1 cellular context compared by ENCODE assay signal in the genomic region with DNA sequence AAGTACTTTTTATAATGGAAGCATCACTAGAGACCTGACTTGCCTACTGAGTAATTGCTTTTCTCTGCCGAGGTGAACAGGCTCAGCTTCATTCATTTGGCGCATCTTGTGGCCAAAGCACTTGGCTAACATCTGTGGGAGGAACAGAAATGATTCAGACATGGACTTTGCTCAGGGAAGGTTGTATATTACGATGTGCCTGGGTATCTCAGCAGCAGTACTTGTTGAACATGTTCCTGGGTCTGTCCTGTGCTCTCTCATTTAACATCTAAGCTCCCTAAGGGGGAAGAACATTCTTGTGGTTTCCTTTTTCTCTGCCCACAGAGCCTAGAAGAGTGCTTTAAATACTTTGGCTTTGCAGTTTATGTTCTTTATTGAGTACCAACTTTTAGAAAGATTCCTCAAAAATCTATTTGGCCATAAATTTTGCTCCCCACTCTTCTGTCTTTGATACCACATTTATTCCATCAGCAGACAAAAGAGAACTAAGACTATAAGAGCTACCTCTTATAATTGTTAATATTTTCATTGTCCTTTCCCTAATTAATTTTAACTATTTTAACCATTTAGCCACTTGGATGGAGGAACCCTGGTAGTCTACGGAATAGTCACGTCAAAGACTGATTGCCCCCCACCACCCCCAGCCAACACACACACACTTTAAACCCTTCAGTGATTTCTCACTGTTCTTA.
TF ChIP-seq lines count a peak whose summit lies in the region.

No MANE protein-coding gene starts in this region.

TF ChIP-seq in HepG2, 621 proteins besides CTCF, POLR2A, EP300 and RAD21 (continued from another document and continues in another):
- TF ChIP-seq, protein P1, sequence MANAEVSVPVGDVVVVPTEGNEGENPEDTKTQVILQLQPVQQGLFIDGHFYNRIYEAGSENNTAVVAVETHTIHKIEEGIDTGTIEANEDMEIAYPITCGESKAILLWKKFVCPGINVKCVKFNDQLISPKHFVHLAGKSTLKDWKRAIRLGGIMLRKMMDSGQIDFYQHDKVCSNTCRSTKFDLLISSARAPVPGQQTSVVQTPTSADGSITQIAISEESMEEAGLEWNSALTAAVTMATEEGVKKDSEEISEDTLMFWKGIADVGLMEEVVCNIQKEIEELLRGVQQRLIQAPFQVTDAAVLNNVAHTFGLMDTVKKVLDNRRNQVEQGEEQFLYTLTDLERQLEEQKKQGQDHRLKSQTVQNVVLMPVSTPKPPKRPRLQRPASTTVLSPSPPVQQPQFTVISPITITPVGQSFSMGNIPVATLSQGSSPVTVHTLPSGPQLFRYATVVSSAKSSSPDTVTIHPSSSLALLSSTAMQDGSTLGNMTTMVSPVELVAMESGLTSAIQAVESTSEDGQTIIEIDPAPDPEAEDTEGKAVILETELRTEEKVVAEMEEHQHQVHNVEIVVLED (CRISPR knock-in tag; IDR thresholded peaks at IDR 0.05; ENCODE audit: borderline replicate concordance): no peak
- 0 out of 2 replicates have a peak, but pooled peaks have one; percentile 8 for TF ChIP-seq ZSCAN12 (CRISPR knock-in tag; IDR thresholded peaks at IDR 0.05)
- TF ChIP-seq FOSL1 (CRISPR knock-in tag; IDR thresholded peaks at IDR 0.05; ENCODE audit: borderline replicate concordance): peak; percentile 65; the same call in 1 of the 2 replicates
- TF ChIP-seq, protein P2, sequence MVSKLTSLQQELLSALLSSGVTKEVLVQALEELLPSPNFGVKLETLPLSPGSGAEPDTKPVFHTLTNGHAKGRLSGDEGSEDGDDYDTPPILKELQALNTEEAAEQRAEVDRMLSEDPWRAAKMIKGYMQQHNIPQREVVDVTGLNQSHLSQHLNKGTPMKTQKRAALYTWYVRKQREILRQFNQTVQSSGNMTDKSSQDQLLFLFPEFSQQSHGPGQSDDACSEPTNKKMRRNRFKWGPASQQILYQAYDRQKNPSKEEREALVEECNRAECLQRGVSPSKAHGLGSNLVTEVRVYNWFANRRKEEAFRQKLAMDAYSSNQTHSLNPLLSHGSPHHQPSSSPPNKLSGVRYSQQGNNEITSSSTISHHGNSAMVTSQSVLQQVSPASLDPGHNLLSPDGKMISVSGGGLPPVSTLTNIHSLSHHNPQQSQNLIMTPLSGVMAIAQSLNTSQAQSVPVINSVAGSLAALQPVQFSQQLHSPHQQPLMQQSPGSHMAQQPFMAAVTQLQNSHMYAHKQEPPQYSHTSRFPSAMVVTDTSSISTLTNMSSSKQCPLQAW (CRISPR knock-in tag; IDR thresholded peaks at IDR 0.05): no peak
- no peak for TF ChIP-seq ZNF124 (CRISPR knock-in tag; IDR thresholded peaks at IDR 0.05)
- no peak for TF ChIP-seq STAG1 (CRISPR knock-in tag; IDR thresholded peaks at IDR 0.05)
- TF ChIP-seq CREM (IDR thresholded peaks at IDR 0.05): peak; percentile 12; the same call in 1 of the 2 replicates
- no peak for TF ChIP-seq CREM (CRISPR knock-in tag; IDR thresholded peaks at IDR 0.05)
- no peak for TF ChIP-seq SPEN (CRISPR knock-in tag; IDR thresholded peaks at IDR 0.05; ENCODE audit: low read depth)
- peak; percentile 80 for TF ChIP-seq RBFOX2 (IDR thresholded peaks at IDR 0.05; ENCODE audit: low read depth, low read length)
- no peak for TF ChIP-seq NR2F6 (IDR thresholded peaks at IDR 0.05)
- peak; percentile 55; the same call in 1 of the 2 replicates for TF ChIP-seq NR2F6 (CRISPR knock-in tag; IDR thresholded peaks at IDR 0.05)
- peak; percentile 99 for TF ChIP-seq ZNF44 (CRISPR knock-in tag; IDR thresholded peaks at IDR 0.05)
- peak; percentile 29; the same call in 1 of the 2 replicates for TF ChIP-seq DPF2 (CRISPR knock-in tag; IDR thresholded peaks at IDR 0.05; ENCODE audit: borderline replicate concordance, low read depth)
- TF ChIP-seq, protein P3, sequence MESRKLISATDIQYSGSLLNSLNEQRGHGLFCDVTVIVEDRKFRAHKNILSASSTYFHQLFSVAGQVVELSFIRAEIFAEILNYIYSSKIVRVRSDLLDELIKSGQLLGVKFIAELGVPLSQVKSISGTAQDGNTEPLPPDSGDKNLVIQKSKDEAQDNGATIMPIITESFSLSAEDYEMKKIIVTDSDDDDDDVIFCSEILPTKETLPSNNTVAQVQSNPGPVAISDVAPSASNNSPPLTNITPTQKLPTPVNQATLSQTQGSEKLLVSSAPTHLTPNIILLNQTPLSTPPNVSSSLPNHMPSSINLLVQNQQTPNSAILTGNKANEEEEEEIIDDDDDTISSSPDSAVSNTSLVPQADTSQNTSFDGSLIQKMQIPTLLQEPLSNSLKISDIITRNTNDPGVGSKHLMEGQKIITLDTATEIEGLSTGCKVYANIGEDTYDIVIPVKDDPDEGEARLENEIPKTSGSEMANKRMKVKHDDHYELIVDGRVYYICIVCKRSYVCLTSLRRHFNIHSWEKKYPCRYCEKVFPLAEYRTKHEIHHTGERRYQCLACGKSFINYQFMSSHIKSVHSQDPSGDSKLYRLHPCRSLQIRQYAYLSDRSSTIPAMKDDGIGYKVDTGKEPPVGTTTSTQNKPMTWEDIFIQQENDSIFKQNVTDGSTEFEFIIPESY (CRISPR knock-in tag; IDR thresholded peaks at IDR 0.05): 0 out of 2 replicates have a peak, but pooled peaks have one; percentile 66
- TF ChIP-seq POLR2AphosphoS2 (IDR thresholded peaks at IDR 0.05; ENCODE audit: low read depth, low read length): no peak
- TF ChIP-seq, protein P4, sequence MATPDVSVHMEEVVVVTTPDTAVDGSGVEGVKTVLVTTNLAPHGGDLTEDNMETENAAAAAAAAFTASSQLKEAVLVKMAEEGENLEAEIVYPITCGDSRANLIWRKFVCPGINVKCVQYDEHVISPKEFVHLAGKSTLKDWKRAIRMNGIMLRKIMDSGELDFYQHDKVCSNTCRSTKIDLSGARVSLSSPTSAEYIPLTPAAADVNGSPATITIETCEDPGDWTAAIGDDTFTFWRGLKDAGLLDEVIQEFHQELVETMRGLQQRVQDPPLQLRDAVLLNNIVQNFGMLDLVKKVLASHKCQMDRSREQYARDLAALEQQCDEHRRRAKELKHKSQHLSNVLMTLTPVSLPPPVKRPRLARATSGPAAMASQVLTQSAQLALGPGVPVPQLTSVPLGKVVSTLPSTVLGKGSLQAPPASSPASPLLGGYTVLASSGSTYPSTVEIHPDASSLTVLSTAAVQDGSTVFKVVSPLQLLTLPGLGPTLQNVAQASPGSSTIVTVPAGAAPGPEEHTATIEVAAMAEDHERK (CRISPR knock-in tag; IDR thresholded peaks at IDR 0.05; ENCODE audit: low read depth): no peak
- TF ChIP-seq HHEX (CRISPR knock-in tag; IDR thresholded peaks at IDR 0.05): peak; percentile 57
- TF ChIP-seq KAT8 (CRISPR knock-in tag; IDR thresholded peaks at IDR 0.05): peak; percentile 49
- TF ChIP-seq, protein P5, sequence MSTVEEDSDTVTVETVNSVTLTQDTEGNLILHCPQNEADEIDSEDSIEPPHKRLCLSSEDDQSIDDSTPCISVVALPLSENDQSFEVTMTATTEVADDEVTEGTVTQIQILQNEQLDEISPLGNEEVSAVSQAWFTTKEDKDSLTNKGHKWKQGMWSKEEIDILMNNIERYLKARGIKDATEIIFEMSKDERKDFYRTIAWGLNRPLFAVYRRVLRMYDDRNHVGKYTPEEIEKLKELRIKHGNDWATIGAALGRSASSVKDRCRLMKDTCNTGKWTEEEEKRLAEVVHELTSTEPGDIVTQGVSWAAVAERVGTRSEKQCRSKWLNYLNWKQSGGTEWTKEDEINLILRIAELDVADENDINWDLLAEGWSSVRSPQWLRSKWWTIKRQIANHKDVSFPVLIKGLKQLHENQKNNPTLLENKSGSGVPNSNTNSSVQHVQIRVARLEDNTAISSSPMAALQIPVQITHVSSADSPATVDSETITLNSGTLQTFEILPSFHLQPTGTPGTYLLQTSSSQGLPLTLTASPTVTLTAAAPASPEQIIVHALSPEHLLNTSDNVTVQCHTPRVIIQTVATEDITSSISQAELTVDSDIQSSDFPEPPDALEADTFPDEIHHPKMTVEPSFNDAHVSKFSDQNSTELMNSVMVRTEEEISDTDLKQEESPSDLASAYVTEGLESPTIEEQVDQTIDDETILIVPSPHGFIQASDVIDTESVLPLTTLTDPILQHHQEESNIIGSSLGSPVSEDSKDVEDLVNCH (CRISPR knock-in tag; IDR thresholded peaks at IDR 0.05): no peak
- no peak for TF ChIP-seq PCBP2 (optimal IDR thresholded peaks at IDR 0.05; ENCODE audit: low read depth, low read length, poor library complexity, severe bottlenecking)
- TF ChIP-seq, protein P6, sequence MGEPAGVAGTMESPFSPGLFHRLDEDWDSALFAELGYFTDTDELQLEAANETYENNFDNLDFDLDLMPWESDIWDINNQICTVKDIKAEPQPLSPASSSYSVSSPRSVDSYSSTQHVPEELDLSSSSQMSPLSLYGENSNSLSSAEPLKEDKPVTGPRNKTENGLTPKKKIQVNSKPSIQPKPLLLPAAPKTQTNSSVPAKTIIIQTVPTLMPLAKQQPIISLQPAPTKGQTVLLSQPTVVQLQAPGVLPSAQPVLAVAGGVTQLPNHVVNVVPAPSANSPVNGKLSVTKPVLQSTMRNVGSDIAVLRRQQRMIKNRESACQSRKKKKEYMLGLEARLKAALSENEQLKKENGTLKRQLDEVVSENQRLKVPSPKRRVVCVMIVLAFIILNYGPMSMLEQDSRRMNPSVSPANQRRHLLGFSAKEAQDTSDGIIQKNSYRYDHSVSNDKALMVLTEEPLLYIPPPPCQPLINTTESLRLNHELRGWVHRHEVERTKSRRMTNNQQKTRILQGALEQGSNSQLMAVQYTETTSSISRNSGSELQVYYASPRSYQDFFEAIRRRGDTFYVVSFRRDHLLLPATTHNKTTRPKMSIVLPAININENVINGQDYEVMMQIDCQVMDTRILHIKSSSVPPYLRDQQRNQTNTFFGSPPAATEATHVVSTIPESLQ (CRISPR knock-in tag; conservative IDR thresholded peaks at IDR 0.05): no peak
- no peak for TF ChIP-seq TARDBP (CRISPR knock-in tag; IDR thresholded peaks at IDR 0.05)
- TF ChIP-seq DMAP1 (CRISPR knock-in tag; IDR thresholded peaks at IDR 0.05): peak; percentile 24; the same call in 1 of the 2 replicates
- TF ChIP-seq ZMYM3 (CRISPR knock-in tag; IDR thresholded peaks at IDR 0.05): peak; percentile 74; the same call in 1 of the 2 replicates
- TF ChIP-seq, protein P7, sequence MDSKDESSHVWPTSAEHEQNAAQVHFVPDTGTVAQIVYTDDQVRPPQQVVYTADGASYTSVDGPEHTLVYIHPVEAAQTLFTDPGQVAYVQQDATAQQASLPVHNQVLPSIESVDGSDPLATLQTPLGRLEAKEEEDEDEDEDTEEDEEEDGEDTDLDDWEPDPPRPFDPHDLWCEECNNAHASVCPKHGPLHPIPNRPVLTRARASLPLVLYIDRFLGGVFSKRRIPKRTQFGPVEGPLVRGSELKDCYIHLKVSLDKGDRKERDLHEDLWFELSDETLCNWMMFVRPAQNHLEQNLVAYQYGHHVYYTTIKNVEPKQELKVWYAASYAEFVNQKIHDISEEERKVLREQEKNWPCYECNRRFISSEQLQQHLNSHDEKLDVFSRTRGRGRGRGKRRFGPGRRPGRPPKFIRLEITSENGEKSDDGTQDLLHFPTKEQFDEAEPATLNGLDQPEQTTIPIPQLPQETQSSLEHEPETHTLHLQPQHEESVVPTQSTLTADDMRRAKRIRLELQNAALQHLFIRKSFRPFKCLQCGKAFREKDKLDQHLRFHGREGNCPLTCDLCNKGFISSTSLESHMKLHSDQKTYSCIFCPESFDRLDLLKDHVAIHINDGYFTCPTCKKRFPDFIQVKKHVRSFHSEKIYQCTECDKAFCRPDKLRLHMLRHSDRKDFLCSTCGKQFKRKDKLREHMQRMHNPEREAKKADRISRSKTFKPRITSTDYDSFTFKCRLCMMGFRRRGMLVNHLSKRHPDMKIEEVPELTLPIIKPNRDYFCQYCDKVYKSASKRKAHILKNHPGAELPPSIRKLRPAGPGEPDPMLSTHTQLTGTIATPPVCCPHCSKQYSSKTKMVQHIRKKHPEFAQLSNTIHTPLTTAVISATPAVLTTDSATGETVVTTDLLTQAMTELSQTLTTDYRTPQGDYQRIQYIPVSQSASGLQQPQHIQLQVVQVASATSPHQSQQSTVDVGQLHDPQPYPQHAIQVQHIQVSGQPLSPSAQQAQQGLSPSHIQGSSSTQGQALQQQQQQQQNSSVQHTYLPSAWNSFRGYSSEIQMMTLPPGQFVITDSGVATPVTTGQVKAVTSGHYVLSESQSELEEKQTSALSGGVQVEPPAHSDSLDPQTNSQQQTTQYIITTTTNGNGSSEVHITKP (CRISPR knock-in tag; IDR thresholded peaks at IDR 0.05; ENCODE audit: low read depth): peak; percentile 51; the same call in 1 of the 2 replicates
- TF ChIP-seq ZNF83 (CRISPR knock-in tag; IDR thresholded peaks at IDR 0.05; ENCODE audit: borderline replicate concordance): no peak
- no peak for TF ChIP-seq ZNF549 (CRISPR knock-in tag; IDR thresholded peaks at IDR 0.05)
- TF ChIP-seq, protein P8, sequence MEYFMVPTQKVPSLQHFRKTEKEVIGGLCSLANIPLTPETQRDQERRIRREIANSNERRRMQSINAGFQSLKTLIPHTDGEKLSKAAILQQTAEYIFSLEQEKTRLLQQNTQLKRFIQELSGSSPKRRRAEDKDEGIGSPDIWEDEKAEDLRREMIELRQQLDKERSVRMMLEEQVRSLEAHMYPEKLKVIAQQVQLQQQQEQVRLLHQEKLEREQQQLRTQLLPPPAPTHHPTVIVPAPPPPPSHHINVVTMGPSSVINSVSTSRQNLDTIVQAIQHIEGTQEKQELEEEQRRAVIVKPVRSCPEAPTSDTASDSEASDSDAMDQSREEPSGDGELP (IDR thresholded peaks at IDR 0.05; ENCODE audit: borderline replicate concordance, low read depth): peak; percentile 74; the same call in 1 of the 2 replicates
- no peak for TF ChIP-seq ZNF451 (CRISPR knock-in tag; IDR thresholded peaks at IDR 0.05)
- TF ChIP-seq PHF5A (CRISPR knock-in tag; IDR thresholded peaks at IDR 0.05; ENCODE audit: low read depth, unreplicated experiment): peak; percentile 39
- TF ChIP-seq POLR2AphosphoS5 (IDR thresholded peaks at IDR 0.05; ENCODE audit: low read depth, low read length): peak; percentile 77
- peak; percentile 68 for TF ChIP-seq SOX5 (CRISPR knock-in tag; IDR thresholded peaks at IDR 0.05; ENCODE audit: borderline replicate concordance)
- TF ChIP-seq ZBTB21 (CRISPR knock-in tag; IDR thresholded peaks at IDR 0.05): peak; percentile 54; the same call in 1 of the 2 replicates
- peak; percentile 42; the same call in 1 of the 2 replicates for TF ChIP-seq CEBPB (IDR thresholded peaks at IDR 0.05; ENCODE audit: borderline replicate concordance, low read depth, low read length)
- TF ChIP-seq TEAD3 (CRISPR knock-in tag; optimal IDR thresholded peaks at IDR 0.05; ENCODE audit: borderline replicate concordance): peak; percentile 78
- 0 out of 2 replicates have a peak, but pooled peaks have one; percentile 52 for TF ChIP-seq YEATS4 (CRISPR knock-in tag; IDR thresholded peaks at IDR 0.05; ENCODE audit: borderline replicate concordance)
- TF ChIP-seq FOXP1 (IDR thresholded peaks at IDR 0.05): no peak
- TF ChIP-seq FOXP1 (CRISPR knock-in tag; IDR thresholded peaks at IDR 0.05): peak; percentile 25; the same call in 1 of the 2 replicates
- TF ChIP-seq SMC3 (IDR thresholded peaks at IDR 0.05; ENCODE audit: low read length): peak; percentile 46
- no peak for TF ChIP-seq RORA (CRISPR knock-in tag; IDR thresholded peaks at IDR 0.05)
- TF ChIP-seq CHCHD3 (CRISPR knock-in tag; IDR thresholded peaks at IDR 0.05): no peak
- TF ChIP-seq FOXA3 (CRISPR knock-in tag; IDR thresholded peaks at IDR 0.05): peak; percentile 76
- TF ChIP-seq HDAC2 (CRISPR knock-in tag; IDR thresholded peaks at IDR 0.05): peak; percentile 62; the same call in 1 of the 2 replicates
- TF ChIP-seq, protein P9, sequence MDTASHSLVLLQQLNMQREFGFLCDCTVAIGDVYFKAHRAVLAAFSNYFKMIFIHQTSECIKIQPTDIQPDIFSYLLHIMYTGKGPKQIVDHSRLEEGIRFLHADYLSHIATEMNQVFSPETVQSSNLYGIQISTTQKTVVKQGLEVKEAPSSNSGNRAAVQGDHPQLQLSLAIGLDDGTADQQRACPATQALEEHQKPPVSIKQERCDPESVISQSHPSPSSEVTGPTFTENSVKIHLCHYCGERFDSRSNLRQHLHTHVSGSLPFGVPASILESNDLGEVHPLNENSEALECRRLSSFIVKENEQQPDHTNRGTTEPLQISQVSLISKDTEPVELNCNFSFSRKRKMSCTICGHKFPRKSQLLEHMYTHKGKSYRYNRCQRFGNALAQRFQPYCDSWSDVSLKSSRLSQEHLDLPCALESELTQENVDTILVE (CRISPR knock-in tag; IDR thresholded peaks at IDR 0.05): peak; percentile 58; the same call in 1 of the 2 replicates
